15 cellular contexts compared by ENCODE assay signal in genomic region chr13:33265133-33265532, GRCh38.
"Had no signal": no experiment of that assay in that cellular context is flagged by ENCODE, and none has a peak within 500 bp of the region (broad histone marks: within the 10 kb centered on the region; RNA-seq: fewer than 3 reads in every experiment).

No MANE protein-coding gene starts in this region.

- H3K4me3 ChIP-seq: adrenal gland, body of pancreas, pancreas, suprapubic skin, upper lobe of right lung had no signal

- H3K4me1 Mint-ChIP-seq: stimulated activated memory B cell treated with anti-CD40 and anti-IgM and Interleukin-4, amounts not matched to agents 10 μg/mL and 1 μg/mL and 100 μg/mL, for 72 hours had no signal

- H3K36me3 Mint-ChIP-seq: stimulated activated memory B cell treated with anti-CD40 and anti-IgM and Interleukin-4, amounts not matched to agents 10 μg/mL and 1 μg/mL and 100 μg/mL, for 72 hours had no signal

- H3K9me3 Mint-ChIP-seq: activated T-helper 2 cell treated with anti-CD3 and anti-CD28 coated beads, Interferon-gamma antibody, Interleukin-2, Interleukin-4, amounts not matched to agents 10 μg/mL and 5 μg/mL and 100 μg/mL, durations not matched to agents 14 hours and 24 hours and 36 hours; effector memory CD8-positive, alpha-beta T cell; stimulated activated memory B cell treated with anti-CD40 and anti-IgM and Interleukin-4, amounts not matched to agents 10 μg/mL and 1 μg/mL and 100 μg/mL, for 72 hours had no signal

- H3K4me3 Mint-ChIP-seq: effector memory CD8-positive, alpha-beta T cell; stimulated activated memory B cell treated with anti-CD40 and anti-IgM and Interleukin-4, amounts not matched to agents 10 μg/mL and 1 μg/mL and 100 μg/mL, for 72 hours had no signal

- ATAC-seq: body of pancreas; effector memory CD8-positive, alpha-beta T cell; pancreas; stimulated activated memory B cell treated with anti-CD40 and anti-IgM and Interleukin-4, amounts not matched to agents 10 μg/mL and 1 μg/mL and 100 μg/mL, for 72 hours had no signal

- H3K27me3 ChIP-seq: adrenal gland, body of pancreas, pancreas, suprapubic skin, upper lobe of right lung had no signal

- H3K27me3 Mint-ChIP-seq: stimulated activated memory B cell treated with anti-CD40 and anti-IgM and Interleukin-4, amounts not matched to agents 10 μg/mL and 1 μg/mL and 100 μg/mL, for 72 hours had no signal

- DNase-seq: activated CD4-positive, alpha-beta T cell treated with anti-CD3 and anti-CD28 coated beads, Interleukin-2, amount 50 U/mL, for 1 hour; activated CD4-positive, CD25-positive, alpha-beta regulatory T cell; activated naive CD4-positive, alpha-beta T cell treated with anti-CD3 and anti-CD28 coated beads, Interleukin-2, amount 50 U/mL, for 16 hours; body of pancreas; central memory CD4-positive, alpha-beta T cell; cortex of kidney; effector memory CD8-positive, alpha-beta T cell; mesenchymal stem cell; pancreas; T-helper 2 cell; upper lobe of right lung had no signal

- H3K27ac ChIP-seq: body of pancreas, suprapubic skin had no signal

- H3K9me3 ChIP-seq: adrenal gland, body of pancreas, pancreas, suprapubic skin, upper lobe of right lung had no signal

- H3K27ac Mint-ChIP-seq: activated T-helper 2 cell treated with anti-CD3 and anti-CD28 coated beads, Interferon-gamma antibody, Interleukin-2, Interleukin-4, amounts not matched to agents 10 μg/mL and 5 μg/mL and 100 μg/mL, durations not matched to agents 14 hours and 24 hours and 36 hours; effector memory CD8-positive, alpha-beta T cell; stimulated activated memory B cell treated with anti-CD40 and anti-IgM and Interleukin-4, amounts not matched to agents 10 μg/mL and 1 μg/mL and 100 μg/mL, for 72 hours had no signal

- H3K36me3 ChIP-seq: adrenal gland, pancreas, suprapubic skin, upper lobe of right lung had no signal
